ENCODE assay signal across 22 cellular contexts in genomic region chr6:23568292-23568691, GRCh38.
"Had no signal": no experiment of that assay in that cellular context is flagged by ENCODE, and none has a peak within 500 bp of the region (broad histone marks: within the 10 kb centered on the region; RNA-seq: fewer than 3 reads in every experiment).

No MANE protein-coding gene starts in this region.

- H3K36me3 ChIP-seq: left ventricle myocardium inferior, ovary, sigmoid colon, spleen, suprapubic skin, thoracic aorta, tibial artery, upper lobe of right lung had no signal

- H3K9me3 ChIP-seq: mucosa of descending colon, ovary, sigmoid colon, suprapubic skin, thoracic aorta, tibial artery, upper lobe of right lung had no signal

- H3K4me3 ChIP-seq: hepatocyte, left ventricle myocardium inferior, lung, mucosa of descending colon, ovary, sigmoid colon, spleen, suprapubic skin, thoracic aorta, tibial artery, upper lobe of right lung had no signal

- H3K4me1 ChIP-seq: left ventricle myocardium inferior, sigmoid colon, spleen, suprapubic skin, tibial artery, upper lobe of right lung had no signal

- H3K27me3 ChIP-seq: hepatocyte, ovary, sigmoid colon, spleen, suprapubic skin, tibial artery, upper lobe of right lung had no signal

- H3K27ac ChIP-seq: hepatocyte, left ventricle myocardium inferior, ovary, sigmoid colon, spleen, suprapubic skin, thoracic aorta, tibial artery, upper lobe of right lung had no signal

- DNase-seq: islet precursor cell; left ventricle myocardium inferior; mesendoderm; midbrain; mucosa of descending colon; naive thymus-derived CD4-positive, alpha-beta T cell; ovary; retina; right cardiac atrium; sigmoid colon; small intestine; spleen; stimulated activated CD4-positive, alpha-beta T cell treated with anti-CD3 and anti-CD28 coated beads, Interleukin-4, amount 100 ng/mL, for 24 hours; stimulated activated naive CD4-positive, alpha-beta T cell; tibial artery; upper lobe of right lung had no signal

- ATAC-seq: mucosa of descending colon; naive thymus-derived CD4-positive, alpha-beta T cell; natural killer cell treated with Interleukin-12 subunit alpha and Interleukin-12 subunit beta and Interleukin-15 and Interleukin-18, amount 100 ng/mL, for 72 hours; right cardiac atrium; stimulated activated effector memory CD8-positive, alpha-beta T cell treated with anti-CD3 and anti-CD28 coated beads, Interleukin-12 subunit alpha, Interleukin-12 subunit beta, amount 100 ng/mL, for 72 hours; upper lobe of right lung had no signal
